Comparison of ENCODE assay signal across 8 cellular contexts in genomic region chr17:45150911-45151809, GRCh38. TPM values are rescaled to one million over a fixed set of nuclear protein-coding genes. Genes with fewer than 3 reads are reported as not detected.
A peak's percentile ranks its signal among the peaks of the same experiment; 100 is the strongest.
DNase-seq lines count a peak whose midpoint lies in the region; ATAC-seq and TF ChIP-seq lines count a peak whose summit lies in the region.

No MANE protein-coding gene starts in this region.

- H2AFZ ChIP-seq in OCI-LY3 (ENCODE audit: low read depth, low read length): no peak overlapping the region

- H3K9ac ChIP-seq in ES-I3 (ENCODE audit: low read depth, low read length) (peak overlapping the region; percentile 85; the same call in 1 of the 2 replicates), OCI-LY3 (ENCODE audit: low read length) (peak overlapping the region; percentile 76), endocrine pancreas (ENCODE audit: control insufficient read depth, insufficient read depth, low read length) (no peak overlapping the region)

- no peak for TF ChIP-seq POLR2A in prostate gland (IDR thresholded peaks at IDR 0.05)

- H3K36me3 ChIP-seq in ES-I3 (ENCODE audit: insufficient read depth, low read length) (no peaks in the 10 kb centered on the region), OCI-LY3 (replicated peaks; ENCODE audit: low read depth, low read length) (no peaks in the 10 kb centered on the region), endocrine pancreas (ENCODE audit: control insufficient read depth, insufficient read depth, low read length) (no peaks in the 10 kb centered on the region), prostate gland (no peaks in the 10 kb centered on the region)

- H4K20me1 ChIP-seq in OCI-LY3 (ENCODE audit: insufficient read depth, low read length): peaks cover 18% of the 10 kb centered on the region

- intact Hi-C loops in prostate gland (cut with DNase I): no loop called here

- H3K4me3 ChIP-seq in OCI-LY3 (ENCODE audit: low read length) (peak overlapping the region; percentile 86; the same call in 1 of the 2 replicates), endocrine pancreas (ENCODE audit: control insufficient read depth, insufficient read depth, low read length) (peak overlapping the region; percentile 75), prostate gland (peak overlapping the region; percentile 64 to 74)

- no peak for TF ChIP-seq CTCF in OCI-LY3 (IDR thresholded peaks at IDR 0.05; ENCODE audit: low read depth, low read length)
- TF ChIP-seq CTCF in prostate gland (IDR thresholded peaks at IDR 0.05): no peak

- peaks cover 27% of the 10 kb centered on the region for H3K79me2 ChIP-seq in OCI-LY3 (ENCODE audit: low read length)

- H3K9me3 ChIP-seq in ES-I3 (ENCODE audit: control insufficient read depth, insufficient read depth, low read length): no peaks in the 10 kb centered on the region
- H3K9me3 ChIP-seq in OCI-LY3 (ENCODE audit: insufficient read depth, low read length): no peaks in the 10 kb centered on the region
- H3K9me3 ChIP-seq in endocrine pancreas (ENCODE audit: control insufficient read depth, low read length): no peaks in the 10 kb centered on the region
- H3K9me3 ChIP-seq in prostate gland: no peaks in the 10 kb centered on the region

- no peak for ATAC-seq in GM18907 (IDR thresholded peaks at IDR 0.05; ENCODE audit: unreplicated experiment)

- peak overlapping the region; percentile 95 for H3K4me2 ChIP-seq in OCI-LY3 (ENCODE audit: low read length)

- peaks cover 8% of the 10 kb centered on the region; the same call in 1 of the 2 replicates for H3K4me1 ChIP-seq in ES-I3 (ENCODE audit: insufficient read depth, low read length)
- peaks cover 22% of the 10 kb centered on the region for H3K4me1 ChIP-seq in OCI-LY3 (ENCODE audit: low read length)
- H3K4me1 ChIP-seq in endocrine pancreas (ENCODE audit: control insufficient read depth, insufficient read depth, low read length): peaks cover 15% of the 10 kb centered on the region
- peaks cover 6% of the 10 kb centered on the region for H3K4me1 ChIP-seq in prostate gland (replicated peaks)

- 16% methylated on average over 8 of the region's 8 CpGs for WGBS in prostate gland

- H3K27me3 ChIP-seq in OCI-LY3 (ENCODE audit: low read depth, low read length): no peaks in the 10 kb centered on the region
- H3K27me3 ChIP-seq in endocrine pancreas (ENCODE audit: control insufficient read depth, insufficient read depth, low read length): no peaks in the 10 kb centered on the region
- H3K27me3 ChIP-seq in prostate gland (replicated peaks; ENCODE audit: insufficient read depth): no peaks in the 10 kb centered on the region

- DNase-seq in prostate gland (ENCODE audit: low spot score) (no peak), NCI-H128 (lab: John Stamatoyannopoulos, UW; ENCODE audit: unreplicated experiment) (no peak), amygdala (lab: John Stamatoyannopoulos, UW) (no peak), SK-N-DZ (ENCODE audit: low spot score) (no peak)

- H3K27ac ChIP-seq in OCI-LY3 (ENCODE audit: low read length) (peak overlapping the region; percentile 3; the same call in 1 of the 2 replicates), prostate gland (peak overlapping the region; percentile 99)

RNA-seq across cellular contexts. Expression of gene HEXIM1, which starts 2.9 kb away (rescaled TPM):
- 10 to 100 TPM; 34.5 to 67.1 TPM for total RNA-seq in prostate gland
- 1.4 TPM in 2 replicates for polyA plus RNA-seq in SK-N-DZ (2014; cell fraction: cytosol; rRNA removed)
- 0.97 and 2.7 TPM in 2 replicates for polyA plus RNA-seq in SK-N-DZ (2014; cell fraction: nucleus; rRNA removed)

RNA-seq across cellular contexts. Expression of gene HEXIM2, which starts 10.5 kb away (rescaled TPM):
- 10 to 100 TPM in 1 of 2 donors, 1 to 10 TPM in 1; 7.1 to 27.0 TPM for total RNA-seq in prostate gland
- 9.7 and 10.2 TPM in 2 replicates for polyA plus RNA-seq in SK-N-DZ (2014; cell fraction: cytosol; rRNA removed)
- polyA plus RNA-seq in SK-N-DZ (2014; cell fraction: nucleus; rRNA removed): 7.2 and 8.5 TPM in 2 replicates

RNA-seq across cellular contexts. Expression of gene ACBD4, which starts 15.7 kb away (rescaled TPM):
- total RNA-seq in prostate gland: 10 to 100 TPM; 18.8 to 23.3 TPM
- polyA plus RNA-seq in SK-N-DZ (2014; cell fraction: cytosol; rRNA removed): 6.4 TPM in 2 replicates
- 21.1 and 23.7 TPM in 2 replicates for polyA plus RNA-seq in SK-N-DZ (2014; cell fraction: nucleus; rRNA removed)

RNA-seq across cellular contexts. Expression of gene PLCD3, which starts 18.8 kb away (rescaled TPM):
- total RNA-seq in prostate gland: 100 to 1,000 TPM in 1 of 2 donors, 10 to 100 TPM in 1; 34.7 to 154 TPM
- polyA plus RNA-seq in SK-N-DZ (2014; cell fraction: cytosol; rRNA removed): 14.7 and 16.2 TPM in 2 replicates
- 17.1 and 17.3 TPM in 2 replicates for polyA plus RNA-seq in SK-N-DZ (2014; cell fraction: nucleus; rRNA removed)
